Comparison of ENCODE assay signal across 9 cellular contexts in genomic region chr11:57751676-57752253, GRCh38. TPM values are rescaled to one million over a fixed set of nuclear protein-coding genes. Genes with fewer than 3 reads are reported as not detected.
A peak's percentile ranks its signal among the peaks of the same experiment; 100 is the strongest.
DNase-seq lines count a peak whose midpoint lies in the region; ATAC-seq and TF ChIP-seq lines count a peak whose summit lies in the region.
"Had no signal": no experiment of that assay in that cellular context is flagged by ENCODE, and none has a peak within 500 bp of the region (broad histone marks: within the 10 kb centered on the region; RNA-seq: fewer than 3 reads in every experiment).

TSS of gene BTBD18 (minus strand) at chr11:57751819. CDS start at chr11:57751188, 631 bp downstream.

- H3K4me1 ChIP-seq in BE2C = no peaks in the 10 kb centered on the region
- H3K4me1 ChIP-seq in PC-9 (replicated peaks; ENCODE audit: insufficient read depth) = no peaks in the 10 kb centered on the region; the same call in 1 of the 2 replicates
- H3K4me1 ChIP-seq in naive thymus-derived CD4-positive, alpha-beta T cell (ENCODE audit: control insufficient read depth in 2 of 2, insufficient read depth in 2 of 2, low read length in 2 of 2) = peaks cover 0 to 3% of the 10 kb centered on the region in 2 donors

- no peak within 1 kb of the TSS for H3K4me3 Mint-ChIP-seq in naive thymus-derived CD4-positive, alpha-beta T cell

- H3F3A ChIP-seq in PC-9 (ENCODE audit: insufficient read depth, low read depth) = peaks cover 26% of the 10 kb centered on the region

- POLR2A ChIA-PET in PC-9 (lab: Charles Lee; ENCODE audit: unreplicated experiment) = interaction anchor here (0.5 to 0.6 kb wide), 4 partner anchors 16 to 825 kb away, joined by 3 to 11 read pairs (median 8); partner anchors contain the start of gene SSRP1
- POLR2A ChIA-PET in naive thymus-derived CD4-positive, alpha-beta T cell (lab: Charles Lee) = interaction anchor here (0.6 to 1.8 kb wide), 6 partner anchors 10 to 772 kb away, joined by 3 to 7 read pairs (median 5); partner anchors contain the start of gene SELENOH

- H3K36me3 Mint-ChIP-seq in naive thymus-derived CD4-positive, alpha-beta T cell = peaks cover 0 to 11% (median 9%) of the 10 kb centered on the region in 5 donors

- no peak within 1 kb of the TSS for H3K27ac ChIP-seq in PC-9
- no peak within 1 kb of the TSS for H3K27ac ChIP-seq in naive thymus-derived CD4-positive, alpha-beta T cell (ENCODE audit: low read depth, low read length)

- H3K4me3 ChIP-seq in BE2C (ENCODE audit: low read depth, low read length) = no peak within 1 kb of the TSS
- H3K4me3 ChIP-seq in PC-9 = no peak within 1 kb of the TSS
- no peak within 1 kb of the TSS for H3K4me3 ChIP-seq in epithelial cell of esophagus (ENCODE audit: low read length)
- H3K4me3 ChIP-seq in naive thymus-derived CD4-positive, alpha-beta T cell (ENCODE audit: low read length) = no peak within 1 kb of the TSS

- no peaks in the 10 kb centered on the region for H3K27me3 ChIP-seq in BE2C
- no peaks in the 10 kb centered on the region for H3K27me3 ChIP-seq in PC-9 (ENCODE audit: insufficient read depth, low read depth)
- no peaks in the 10 kb centered on the region for H3K27me3 ChIP-seq in naive thymus-derived CD4-positive, alpha-beta T cell (ENCODE audit: control insufficient read depth in 2 of 2, insufficient read depth in 2 of 2, low read length in 2 of 2)

- no peaks in the 10 kb centered on the region for H3K36me3 ChIP-seq in BE2C
- H3K36me3 ChIP-seq in PC-9 (ENCODE audit: low read depth) = no peaks in the 10 kb centered on the region
- H3K36me3 ChIP-seq in naive thymus-derived CD4-positive, alpha-beta T cell (ENCODE audit: control insufficient read depth in 2 of 3, insufficient read depth in 3 of 3, low read length in 3 of 3) = peaks cover 0 to 4% (median 0%) of the 10 kb centered on the region in 3 experiments

- no peaks in the 10 kb centered on the region for H3K9me3 Mint-ChIP-seq in naive thymus-derived CD4-positive, alpha-beta T cell

- H3K27me3 Mint-ChIP-seq in naive thymus-derived CD4-positive, alpha-beta T cell = no peaks in the 10 kb centered on the region

- H3K9me2 ChIP-seq in PC-9 (ENCODE audit: insufficient read depth) = no peaks in the 10 kb centered on the region

- H3K79me2 ChIP-seq in PC-9 (ENCODE audit: low read depth) = no peaks in the 10 kb centered on the region

- peak; percentile 59 for ATAC-seq in naive thymus-derived CD4-positive, alpha-beta T cell
- no peak for ATAC-seq in activated CD4-positive, CD25-positive, alpha-beta regulatory T cell treated with anti-CD3 and anti-CD28 coated beads, Interleukin-2, amount 50 U/mL, for 24 hours
- no peak for ATAC-seq in HG03108 (IDR thresholded peaks at IDR 0.05; ENCODE audit: unreplicated experiment)

- TF ChIP-seq CTCF in BE2C (IDR thresholded peaks at IDR 0.05; ENCODE audit: low read depth, low read length) = peak; percentile 43
- TF ChIP-seq CTCF in PC-9 (conservative IDR thresholded peaks at IDR 0.05) = peak; percentile 63
- TF ChIP-seq CTCF in epithelial cell of esophagus (IDR thresholded peaks at IDR 0.05; ENCODE audit: insufficient read depth, low read depth, low read length, missing control alignments) = peak; percentile 70

- intact Hi-C loops in PC-9 (cut with micrococcal nuclease; ENCODE audit: unreplicated experiment) = no loop called here
- intact Hi-C loops in naive thymus-derived CD4-positive, alpha-beta T cell (cut with micrococcal nuclease) = loop anchor here (1.0 kb wide), 1 partner anchor 49 kb away; no protein-coding TSS in a partner anchor

- peaks cover 2 to 27% (median 24%) of the 10 kb centered on the region in 7 donors for H3K4me1 Mint-ChIP-seq in naive thymus-derived CD4-positive, alpha-beta T cell

- peak within 1 kb of the TSS in 8 of 9 donors; percentile 48 to 86 (median 67) for H3K27ac Mint-ChIP-seq in naive thymus-derived CD4-positive, alpha-beta T cell

- CTCF ChIA-PET in PC-9 (lab: Charles Lee) = interaction anchor here (0.6 to 1.7 kb wide), 7 partner anchors 10 to 49 kb away, joined by 3 to 17 read pairs (median 3); partner anchors contain the start of genes CTNND1 and SELENOH
- CTCF ChIA-PET in naive thymus-derived CD4-positive, alpha-beta T cell (lab: Charles Lee) = interaction anchor here (0.6 to 3.5 kb wide), 3 partner anchors 49 to 1442 kb away, joined by 3 to 30 read pairs (median 3); no protein-coding TSS in a partner anchor

- BruUV-seq in PC-9 (replicated peaks; lab: Mats Ljungman, UMichigan) = no TSS peak

- no peak within 1 kb of the TSS for H3K4me2 ChIP-seq in PC-9

- no peaks in the 10 kb centered on the region for H3K9me3 ChIP-seq in BE2C
- H3K9me3 ChIP-seq in PC-9 (ENCODE audit: insufficient read depth, low read depth) = no peaks in the 10 kb centered on the region
- H3K9me3 ChIP-seq in naive thymus-derived CD4-positive, alpha-beta T cell (ENCODE audit: control insufficient read depth in 2 of 3, low read length in 3 of 3) = no peaks in the 10 kb centered on the region

- no peaks in the 10 kb centered on the region for H4K20me1 ChIP-seq in PC-9 (ENCODE audit: insufficient read depth)

- DNase-seq in BE2C = peak; percentile 20
- DNase-seq in H4 (ENCODE audit: low spot score) = peak; percentile 34
- peak; percentile 18 to 50 for DNase-seq in PC-9
- DNase-seq in epithelial cell of esophagus (ENCODE audit: low read depth) = peak; percentile 69
- DNase-seq in naive thymus-derived CD4-positive, alpha-beta T cell = peak in 3 of 9 donors; percentile 9 to 17 (median 14)
- DNase-seq in NCI-H2107 treated with DMSO at 0.1 percent for 48 hours (lab: John Stamatoyannopoulos, UW; ENCODE audit: unreplicated experiment) = no peak

- H2AFZ ChIP-seq in PC-9 = no peak within 1 kb of the TSS

RNA-seq across cellular contexts. Expression of gene BTBD18, which starts in this region (rescaled TPM):
- polyA plus RNA-seq in BE2C (2012; ENCODE audit: insufficient read depth, insufficient read length, low read depth) = not detected
- not detected in 2 replicates for total RNA-seq in H4 (2014; rRNA removed; shearing (Covaris generic))
- total RNA-seq in PC-9 (2021) = not detected in 2 replicates
- total RNA-seq in naive thymus-derived CD4-positive, alpha-beta T cell = not detected
- polyA plus RNA-seq in naive thymus-derived CD4-positive, alpha-beta T cell = under 1 TPM; 0.56 to 0.95 TPM
- total RNA-seq: urinary bladder had no signal
- polyA plus RNA-seq: urinary bladder had no signal

Comparison
In these comparisons a context has a peak if more than half of its experiments do, and no peak if none do; other contexts are left out.
1. Peak in DNase-seq in H4; RNA of the gene not detected or under 1 TPM.
2. Peak in DNase-seq in PC-9; RNA of the gene not detected or under 1 TPM.
3. Peak in ATAC-seq in naive thymus-derived CD4-positive, alpha-beta T cell; RNA of the gene not detected or under 1 TPM.